1 cellular context compared by ENCODE assay signal in the genomic region with DNA sequence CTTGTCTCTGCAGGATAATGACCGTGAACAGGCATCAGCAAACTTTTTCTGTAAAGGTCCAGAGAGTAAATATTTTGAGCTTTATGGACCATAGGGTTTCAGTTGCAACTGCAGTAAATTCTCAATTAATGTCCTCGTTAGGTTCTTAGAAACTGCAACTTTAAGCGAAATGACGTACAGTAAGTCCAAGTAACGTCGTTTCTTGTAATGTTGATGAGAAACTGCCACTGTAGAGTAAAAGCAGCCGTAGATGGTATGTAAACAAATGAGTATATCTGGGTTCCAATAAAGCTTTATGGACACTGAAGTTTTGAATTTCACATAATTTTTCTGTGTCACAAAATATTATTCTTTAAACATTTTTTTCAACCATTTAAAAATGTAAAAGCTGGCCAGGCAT.
A peak's percentile ranks its signal among the peaks of the same experiment; 100 is the strongest.
TF ChIP-seq lines count a peak whose summit lies in the region.

No MANE protein-coding gene starts in this region.

TF ChIP-seq in GM12878, 131 proteins besides CTCF, POLR2A, EP300 and RAD21:
- TF ChIP-seq SP1 (IDR thresholded peaks at IDR 0.05; ENCODE audit: low read depth, low read length) (no peak), GATAD2B (conservative IDR thresholded peaks at IDR 0.05; ENCODE audit: low read depth) (no peak), ZNF207 (IDR thresholded peaks at IDR 0.05; ENCODE audit: borderline replicate concordance) (no peak), SMAD5 (IDR thresholded peaks at IDR 0.05; ENCODE audit: low read depth) (no peak), HDGF (IDR thresholded peaks at IDR 0.05) (no peak), KDM1A (IDR thresholded peaks at IDR 0.05; ENCODE audit: borderline replicate concordance) (no peak)
- TF ChIP-seq, protein P1, sequence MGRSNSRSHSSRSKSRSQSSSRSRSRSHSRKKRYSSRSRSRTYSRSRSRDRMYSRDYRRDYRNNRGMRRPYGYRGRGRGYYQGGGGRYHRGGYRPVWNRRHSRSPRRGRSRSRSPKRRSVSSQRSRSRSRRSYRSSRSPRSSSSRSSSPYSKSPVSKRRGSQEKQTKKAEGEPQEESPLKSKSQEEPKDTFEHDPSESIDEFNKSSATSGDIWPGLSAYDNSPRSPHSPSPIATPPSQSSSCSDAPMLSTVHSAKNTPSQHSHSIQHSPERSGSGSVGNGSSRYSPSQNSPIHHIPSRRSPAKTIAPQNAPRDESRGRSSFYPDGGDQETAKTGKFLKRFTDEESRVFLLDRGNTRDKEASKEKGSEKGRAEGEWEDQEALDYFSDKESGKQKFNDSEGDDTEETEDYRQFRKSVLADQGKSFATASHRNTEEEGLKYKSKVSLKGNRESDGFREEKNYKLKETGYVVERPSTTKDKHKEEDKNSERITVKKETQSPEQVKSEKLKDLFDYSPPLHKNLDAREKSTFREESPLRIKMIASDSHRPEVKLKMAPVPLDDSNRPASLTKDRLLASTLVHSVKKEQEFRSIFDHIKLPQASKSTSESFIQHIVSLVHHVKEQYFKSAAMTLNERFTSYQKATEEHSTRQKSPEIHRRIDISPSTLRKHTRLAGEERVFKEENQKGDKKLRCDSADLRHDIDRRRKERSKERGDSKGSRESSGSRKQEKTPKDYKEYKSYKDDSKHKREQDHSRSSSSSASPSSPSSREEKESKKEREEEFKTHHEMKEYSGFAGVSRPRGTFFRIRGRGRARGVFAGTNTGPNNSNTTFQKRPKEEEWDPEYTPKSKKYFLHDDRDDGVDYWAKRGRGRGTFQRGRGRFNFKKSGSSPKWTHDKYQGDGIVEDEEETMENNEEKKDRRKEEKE (IDR thresholded peaks at IDR 0.05) = no peak
- TF ChIP-seq, protein P2, sequence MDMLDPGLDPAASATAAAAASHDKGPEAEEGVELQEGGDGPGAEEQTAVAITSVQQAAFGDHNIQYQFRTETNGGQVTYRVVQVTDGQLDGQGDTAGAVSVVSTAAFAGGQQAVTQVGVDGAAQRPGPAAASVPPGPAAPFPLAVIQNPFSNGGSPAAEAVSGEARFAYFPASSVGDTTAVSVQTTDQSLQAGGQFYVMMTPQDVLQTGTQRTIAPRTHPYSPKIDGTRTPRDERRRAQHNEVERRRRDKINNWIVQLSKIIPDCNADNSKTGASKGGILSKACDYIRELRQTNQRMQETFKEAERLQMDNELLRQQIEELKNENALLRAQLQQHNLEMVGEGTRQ (IDR thresholded peaks at IDR 0.05; ENCODE audit: borderline replicate concordance, low read depth, low read length) = no peak
- TF ChIP-seq, protein P3, sequence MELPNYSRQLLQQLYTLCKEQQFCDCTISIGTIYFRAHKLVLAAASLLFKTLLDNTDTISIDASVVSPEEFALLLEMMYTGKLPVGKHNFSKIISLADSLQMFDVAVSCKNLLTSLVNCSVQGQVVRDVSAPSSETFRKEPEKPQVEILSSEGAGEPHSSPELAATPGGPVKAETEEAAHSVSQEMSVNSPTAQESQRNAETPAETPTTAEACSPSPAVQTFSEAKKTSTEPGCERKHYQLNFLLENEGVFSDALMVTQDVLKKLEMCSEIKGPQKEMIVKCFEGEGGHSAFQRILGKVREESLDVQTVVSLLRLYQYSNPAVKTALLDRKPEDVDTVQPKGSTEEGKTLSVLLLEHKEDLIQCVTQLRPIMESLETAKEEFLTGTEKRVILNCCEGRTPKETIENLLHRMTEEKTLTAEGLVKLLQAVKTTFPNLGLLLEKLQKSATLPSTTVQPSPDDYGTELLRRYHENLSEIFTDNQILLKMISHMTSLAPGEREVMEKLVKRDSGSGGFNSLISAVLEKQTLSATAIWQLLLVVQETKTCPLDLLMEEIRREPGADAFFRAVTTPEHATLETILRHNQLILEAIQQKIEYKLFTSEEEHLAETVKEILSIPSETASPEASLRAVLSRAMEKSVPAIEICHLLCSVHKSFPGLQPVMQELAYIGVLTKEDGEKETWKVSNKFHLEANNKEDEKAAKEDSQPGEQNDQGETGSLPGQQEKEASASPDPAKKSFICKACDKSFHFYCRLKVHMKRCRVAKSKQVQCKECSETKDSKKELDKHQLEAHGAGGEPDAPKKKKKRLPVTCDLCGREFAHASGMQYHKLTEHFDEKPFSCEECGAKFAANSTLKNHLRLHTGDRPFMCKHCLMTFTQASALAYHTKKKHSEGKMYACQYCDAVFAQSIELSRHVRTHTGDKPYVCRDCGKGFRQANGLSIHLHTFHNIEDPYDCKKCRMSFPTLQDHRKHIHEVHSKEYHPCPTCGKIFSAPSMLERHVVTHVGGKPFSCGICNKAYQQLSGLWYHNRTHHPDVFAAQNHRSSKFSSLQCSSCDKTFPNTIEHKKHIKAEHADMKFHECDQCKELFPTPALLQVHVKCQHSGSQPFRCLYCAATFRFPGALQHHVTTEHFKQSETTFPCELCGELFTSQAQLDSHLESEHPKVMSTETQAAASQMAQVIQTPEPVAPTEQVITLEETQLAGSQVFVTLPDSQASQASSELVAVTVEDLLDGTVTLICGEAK (IDR thresholded peaks at IDR 0.05; ENCODE audit: borderline replicate concordance) = peak; percentile 82
- TF ChIP-seq, protein P4, sequence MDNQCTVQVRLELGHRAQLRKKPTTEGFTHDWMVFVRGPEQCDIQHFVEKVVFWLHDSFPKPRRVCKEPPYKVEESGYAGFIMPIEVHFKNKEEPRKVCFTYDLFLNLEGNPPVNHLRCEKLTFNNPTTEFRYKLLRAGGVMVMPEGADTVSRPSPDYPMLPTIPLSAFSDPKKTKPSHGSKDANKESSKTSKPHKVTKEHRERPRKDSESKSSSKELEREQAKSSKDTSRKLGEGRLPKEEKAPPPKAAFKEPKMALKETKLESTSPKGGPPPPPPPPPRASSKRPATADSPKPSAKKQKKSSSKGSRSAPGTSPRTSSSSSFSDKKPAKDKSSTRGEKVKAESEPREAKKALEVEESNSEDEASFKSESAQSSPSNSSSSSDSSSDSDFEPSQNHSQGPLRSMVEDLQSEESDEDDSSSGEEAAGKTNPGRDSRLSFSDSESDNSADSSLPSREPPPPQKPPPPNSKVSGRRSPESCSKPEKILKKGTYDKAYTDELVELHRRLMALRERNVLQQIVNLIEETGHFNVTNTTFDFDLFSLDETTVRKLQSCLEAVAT (IDR thresholded peaks at IDR 0.05) = peak; percentile 46; the same call in 1 of the 2 replicates
- TF ChIP-seq, protein P5, sequence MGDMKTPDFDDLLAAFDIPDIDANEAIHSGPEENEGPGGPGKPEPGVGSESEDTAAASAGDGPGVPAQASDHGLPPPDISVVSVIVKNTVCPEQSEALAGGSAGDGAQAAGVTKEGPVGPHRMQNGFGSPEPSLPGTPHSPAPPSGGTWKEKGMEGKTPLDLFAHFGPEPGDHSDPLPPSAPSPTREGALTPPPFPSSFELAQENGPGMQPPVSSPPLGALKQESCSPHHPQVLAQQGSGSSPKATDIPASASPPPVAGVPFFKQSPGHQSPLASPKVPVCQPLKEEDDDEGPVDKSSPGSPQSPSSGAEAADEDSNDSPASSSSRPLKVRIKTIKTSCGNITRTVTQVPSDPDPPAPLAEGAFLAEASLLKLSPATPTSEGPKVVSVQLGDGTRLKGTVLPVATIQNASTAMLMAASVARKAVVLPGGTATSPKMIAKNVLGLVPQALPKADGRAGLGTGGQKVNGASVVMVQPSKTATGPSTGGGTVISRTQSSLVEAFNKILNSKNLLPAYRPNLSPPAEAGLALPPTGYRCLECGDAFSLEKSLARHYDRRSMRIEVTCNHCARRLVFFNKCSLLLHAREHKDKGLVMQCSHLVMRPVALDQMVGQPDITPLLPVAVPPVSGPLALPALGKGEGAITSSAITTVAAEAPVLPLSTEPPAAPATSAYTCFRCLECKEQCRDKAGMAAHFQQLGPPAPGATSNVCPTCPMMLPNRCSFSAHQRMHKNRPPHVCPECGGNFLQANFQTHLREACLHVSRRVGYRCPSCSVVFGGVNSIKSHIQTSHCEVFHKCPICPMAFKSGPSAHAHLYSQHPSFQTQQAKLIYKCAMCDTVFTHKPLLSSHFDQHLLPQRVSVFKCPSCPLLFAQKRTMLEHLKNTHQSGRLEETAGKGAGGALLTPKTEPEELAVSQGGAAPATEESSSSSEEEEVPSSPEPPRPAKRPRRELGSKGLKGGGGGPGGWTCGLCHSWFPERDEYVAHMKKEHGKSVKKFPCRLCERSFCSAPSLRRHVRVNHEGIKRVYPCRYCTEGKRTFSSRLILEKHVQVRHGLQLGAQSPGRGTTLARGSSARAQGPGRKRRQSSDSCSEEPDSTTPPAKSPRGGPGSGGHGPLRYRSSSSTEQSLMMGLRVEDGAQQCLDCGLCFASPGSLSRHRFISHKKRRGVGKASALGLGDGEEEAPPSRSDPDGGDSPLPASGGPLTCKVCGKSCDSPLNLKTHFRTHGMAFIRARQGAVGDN (IDR thresholded peaks at IDR 0.05) = no peak
